ENCODE assay signal across 17 cellular contexts in genomic region chr18:8412117-8412516, GRCh38.
DNase-seq lines count a peak whose midpoint lies in the region; ATAC-seq and TF ChIP-seq lines count a peak whose summit lies in the region.
"Had no signal": no experiment of that assay in that cellular context is flagged by ENCODE, and none has a peak within 500 bp of the region (broad histone marks: within the 10 kb centered on the region; RNA-seq: fewer than 3 reads in every experiment).

No MANE protein-coding gene starts in this region.

- no peak overlapping the region for H3K4me3 Mint-ChIP-seq in GM23338
- H3K4me3 Mint-ChIP-seq: B cell; CD4-positive, alpha-beta T cell; CD8-positive, alpha-beta T cell had no signal

- H3K27ac Mint-ChIP-seq in GM23338, result no peak overlapping the region
- H3K27ac Mint-ChIP-seq: B cell; CD4-positive, alpha-beta T cell; CD8-positive, alpha-beta T cell had no signal

- no peaks in the 10 kb centered on the region for H3K79me2 ChIP-seq in GM23338 (replicated peaks; ENCODE audit: insufficient read depth)

- H3K9me3 Mint-ChIP-seq in GM23338, result peaks cover 31% of the 10 kb centered on the region

- DNase-seq in cardiac septum (ENCODE audit: low spot score) (peak; percentile 29), Right ventricle myocardium inferior (ENCODE audit: missing footprints) (no peak), GM23338 (ENCODE audit: low spot score) (no peak), upper lobe of left lung (no peak), NCI-H446 treated with DMSO at 0.1 percent for 48 hours (lab: John Stamatoyannopoulos, UW) (no peak)
- DNase-seq: AML-193; Caco-2; Calu3; CD4-positive, alpha-beta T cell; CD8-positive, alpha-beta T cell; DMS79 treated with DMSO at 0.1 percent for 48 hours; GF-D8 had no signal

- H3K27me3 Mint-ChIP-seq in GM23338 (ENCODE audit: insufficient read depth, low read depth, poor library complexity), result peaks cover 3% of the 10 kb centered on the region

- H3K4me1 Mint-ChIP-seq in GM23338, result no peaks in the 10 kb centered on the region
- H3K4me1 Mint-ChIP-seq: B cell had no signal

- H2AFZ ChIP-seq in GM23338, result no peak overlapping the region

- H3K27ac ChIP-seq in GM23338 (ENCODE audit: low read depth) (no peak overlapping the region), upper lobe of left lung (no peak overlapping the region)
- H3K27ac ChIP-seq: 22Rv1; A549; BLaER1 treated with 17β-estradiol and CSF1 and Interleukin-3, amounts not matched to agents 10 nM and 100 nM; C4-2B had no signal

- intact Hi-C loops in cardiac septum (cut with DNase I) (no loop called here), Right ventricle myocardium inferior (cut with DNase I) (no loop called here)

- no peaks in the 10 kb centered on the region for H3F3A ChIP-seq in GM23338 (replicated peaks; ENCODE audit: low read depth)

- peaks cover 11% of the 10 kb centered on the region; the same call in 1 of the 2 replicates for H3K9me2 ChIP-seq in GM23338 (ENCODE audit: insufficient read depth)

- peaks cover 9 to 34% (median 15%) of the 10 kb centered on the region in 4 donors for H3K9me3 ChIP-seq in upper lobe of left lung

- no peak for TF ChIP-seq EP300 in upper lobe of left lung (IDR thresholded peaks at IDR 0.05)

- H3K36me3 ChIP-seq in GM23338 (ENCODE audit: insufficient read depth) (no peaks in the 10 kb centered on the region; the same call in 1 of the 2 replicates), upper lobe of left lung (peaks cover 0 to 13% (median 10%) of the 10 kb centered on the region in 4 donors)
- H3K36me3 ChIP-seq: BLaER1 treated with 17β-estradiol and CSF1 and Interleukin-3, amounts not matched to agents 10 nM and 100 nM had no signal

- TF ChIP-seq CTCF in GM23338 (conservative IDR thresholded peaks at IDR 0.05; ENCODE audit: low read depth in 2 of 2) (no peak), upper lobe of left lung (IDR thresholded peaks at IDR 0.05) (no peak)

- no peak overlapping the region for H3K4me3 ChIP-seq in GM23338
- no peak overlapping the region for H3K4me3 ChIP-seq in upper lobe of left lung
- H3K4me3 ChIP-seq: A549; BLaER1 treated with 17β-estradiol and CSF1 and Interleukin-3, amounts not matched to agents 10 nM and 100 nM had no signal

- no peak for ATAC-seq in Right ventricle myocardium inferior
- ATAC-seq in GM23338, result no peak
- ATAC-seq in upper lobe of left lung (ENCODE audit: low FRiP score in 2 of 2), result peak; percentile 20 to 30
- ATAC-seq: A549; CD8-positive, alpha-beta T cell had no signal

- no peak overlapping the region for H3K4me2 ChIP-seq in GM23338
- H3K4me2 ChIP-seq: A549; BLaER1 treated with 17β-estradiol and CSF1 and Interleukin-3, amounts not matched to agents 10 nM and 100 nM had no signal

- 90 to 98% methylated on average over 7 to 8 of the region's 8 CpGs for WGBS in upper lobe of left lung, 2 donors

- H3K4me1 ChIP-seq in GM23338 (ENCODE audit: insufficient read depth) (no peaks in the 10 kb centered on the region), upper lobe of left lung (no peaks in the 10 kb centered on the region)
- H3K4me1 ChIP-seq: A549 had no signal

- H3K36me3 Mint-ChIP-seq in GM23338 (ENCODE audit: low read depth), result peaks cover 25% of the 10 kb centered on the region
- H3K36me3 Mint-ChIP-seq: CD8-positive, alpha-beta T cell had no signal

- TF ChIP-seq POLR2A in upper lobe of left lung (IDR thresholded peaks at IDR 0.05), result no peak

- no peaks in the 10 kb centered on the region for H4K20me1 ChIP-seq in GM23338 (replicated peaks; ENCODE audit: insufficient read depth)
- H4K20me1 ChIP-seq: BLaER1 treated with 17β-estradiol and CSF1 and Interleukin-3, amounts not matched to agents 10 nM and 100 nM had no signal

- H3K27me3 ChIP-seq in GM23338 (ENCODE audit: insufficient read depth) (no peaks in the 10 kb centered on the region), upper lobe of left lung (no peaks in the 10 kb centered on the region)
- H3K27me3 ChIP-seq: BLaER1 treated with 17β-estradiol and CSF1 and Interleukin-3, amounts not matched to agents 10 nM and 100 nM had no signal

TF ChIP-seq in GM23338, 12 proteins besides CTCF, POLR2A, EP300 and RAD21:
- TF ChIP-seq REST (IDR thresholded peaks at IDR 0.05; ENCODE audit: unreplicated experiment) (peak; percentile 35), NANOG (IDR thresholded peaks at IDR 0.05; ENCODE audit: borderline replicate concordance) (no peak)
TF ChIP-seq in GM23338: peak in this region for 1.

Comparison
In these comparisons a context has a peak if more than half of its experiments do, and no peak if none do; other contexts are left out.
1. ATAC-seq: peak in upper lobe of left lung (2 of 2); none in Right ventricle myocardium inferior (single experiment) and GM23338 (single experiment).